Comparison of ENCODE assay signal across 1 cellular context in genomic region chr19:56120371-56121179, GRCh38.
TF ChIP-seq lines count a peak whose summit lies in the region.

No MANE protein-coding gene starts in this region.

TF ChIP-seq in HepG2, 621 proteins besides CTCF, POLR2A, EP300 and RAD21 (continued from another document and continues in another):
- TF ChIP-seq SNAPC5 (CRISPR knock-in tag; IDR thresholded peaks at IDR 0.05; ENCODE audit: borderline replicate concordance) (no peak), ZMYM4 (CRISPR knock-in tag; IDR thresholded peaks at IDR 0.05) (0 out of 2 replicates have a peak, but pooled peaks have one; percentile 37), ZNF121 (CRISPR knock-in tag; IDR thresholded peaks at IDR 0.05) (no peak), HMG20A (CRISPR knock-in tag; IDR thresholded peaks at IDR 0.05; ENCODE audit: borderline replicate concordance) (0 out of 2 replicates have a peak, but pooled peaks have one; percentile 25), ZBTB4 (CRISPR knock-in tag; IDR thresholded peaks at IDR 0.05; ENCODE audit: borderline replicate concordance) (peak; percentile 68; the same call in 1 of the 2 replicates), AFF4 (CRISPR knock-in tag; IDR thresholded peaks at IDR 0.05) (no peak), ZNF883 (CRISPR knock-in tag; IDR thresholded peaks at IDR 0.05; ENCODE audit: not compliant biosample characterization) (peak; percentile 76), ZNF383 (CRISPR knock-in tag; IDR thresholded peaks at IDR 0.05; ENCODE audit: borderline replicate concordance) (no peak), ZUFSP (CRISPR knock-in tag; IDR thresholded peaks at IDR 0.05; ENCODE audit: borderline replicate concordance) (no peak), YY1 (IDR thresholded peaks at IDR 0.05; ENCODE audit: insufficient read depth, insufficient replicate concordance, low read depth, low read length) (peak; percentile 49), DMTF1 (CRISPR knock-in tag; IDR thresholded peaks at IDR 0.05) (no peak), BRD4 (CRISPR knock-in tag; IDR thresholded peaks at IDR 0.05) (no peak), SMARCC2 (IDR thresholded peaks at IDR 0.05) (no peak), HES4 (CRISPR knock-in tag; IDR thresholded peaks at IDR 0.05; ENCODE audit: borderline replicate concordance) (peak; percentile 83; the same call in 1 of the 2 replicates), ZNF503 (CRISPR knock-in tag; IDR thresholded peaks at IDR 0.05) (no peak), ZNF326 (CRISPR knock-in tag; IDR thresholded peaks at IDR 0.05; ENCODE audit: borderline replicate concordance) (no peak), CC2D1A (CRISPR knock-in tag; IDR thresholded peaks at IDR 0.05) (0 out of 2 replicates have a peak, but pooled peaks have one; percentile 30), KDM5A (IDR thresholded peaks at IDR 0.05; ENCODE audit: borderline replicate concordance, low read length) (no peak), SRY (CRISPR knock-in tag; IDR thresholded peaks at IDR 0.05) (peak; percentile 28; the same call in 1 of the 2 replicates), ZNF207 (IDR thresholded peaks at IDR 0.05; ENCODE audit: borderline replicate concordance) (no peak), ZNF414 (CRISPR knock-in tag; IDR thresholded peaks at IDR 0.05) (0 out of 2 replicates have a peak, but pooled peaks have one; percentile 55), ZNF124 (CRISPR knock-in tag; IDR thresholded peaks at IDR 0.05) (0 out of 2 replicates have a peak, but pooled peaks have one; percentile 50), ZNF496 (CRISPR knock-in tag; IDR thresholded peaks at IDR 0.05; ENCODE audit: insufficient replicate concordance) (no peak), TEAD3 (CRISPR knock-in tag; optimal IDR thresholded peaks at IDR 0.05; ENCODE audit: borderline replicate concordance) (peak; percentile 48), ZNF333 (CRISPR knock-in tag; IDR thresholded peaks at IDR 0.05; ENCODE audit: borderline replicate concordance) (no peak; the same call in 1 of the 2 replicates), HMGA1 (CRISPR knock-in tag; conservative IDR thresholded peaks at IDR 0.05) (no peak), PHF21A (CRISPR knock-in tag; IDR thresholded peaks at IDR 0.05) (peak; percentile 90), SNAPC2 (CRISPR knock-in tag; IDR thresholded peaks at IDR 0.05) (no peak), DPF2 (CRISPR knock-in tag; IDR thresholded peaks at IDR 0.05; ENCODE audit: borderline replicate concordance, low read depth) (peak; percentile 38; the same call in 1 of the 2 replicates), FOXO1 (CRISPR knock-in tag; IDR thresholded peaks at IDR 0.05) (peak; percentile 44; the same call in 1 of the 2 replicates), ATF2 (CRISPR knock-in tag; IDR thresholded peaks at IDR 0.05) (peak; percentile 54; the same call in 1 of the 2 replicates), ZNF720 (CRISPR knock-in tag; IDR thresholded peaks at IDR 0.05) (no peak), ZMYM2 (CRISPR knock-in tag; IDR thresholded peaks at IDR 0.05) (no peak), KLF16 (CRISPR knock-in tag; IDR thresholded peaks at IDR 0.05) (peak in 1 of 2 experiments; percentile 89; a peak in 2 of 4 replicates), ZBTB43 (CRISPR knock-in tag; conservative IDR thresholded peaks at IDR 0.05) (no peak), MTF1 (CRISPR knock-in tag; IDR thresholded peaks at IDR 0.05) (no peak), TIGD3 (CRISPR knock-in tag; IDR thresholded peaks at IDR 0.05; ENCODE audit: borderline replicate concordance) (no peak), ZFY (CRISPR knock-in tag; IDR thresholded peaks at IDR 0.05) (peak; percentile 89), ISX (CRISPR knock-in tag; conservative IDR thresholded peaks at IDR 0.05) (no peak), ZC3H4 (CRISPR knock-in tag; IDR thresholded peaks at IDR 0.05; ENCODE audit: borderline replicate concordance) (peak; percentile 48; the same call in 1 of the 2 replicates), TP53 (CRISPR knock-in tag; conservative IDR thresholded peaks at IDR 0.05) (no peak), ZFP41 (CRISPR knock-in tag; IDR thresholded peaks at IDR 0.05; ENCODE audit: borderline replicate concordance) (no peak), SOX13 (IDR thresholded peaks at IDR 0.05) (no peak), SOX13 (CRISPR knock-in tag; conservative IDR thresholded peaks at IDR 0.05 in 1 of 2, IDR thresholded peaks at IDR 0.05 in 1 of 2) (peak in 1 of 2 experiments; percentile 47; a peak in 2 of 4 replicates), ZMAT3 (CRISPR knock-in tag; conservative IDR thresholded peaks at IDR 0.05) (0 out of 2 replicates have a peak, but pooled peaks have one; percentile 43), SALL2 (CRISPR knock-in tag; IDR thresholded peaks at IDR 0.05) (no peak)
